Comparison of ENCODE assay signal across 1 cellular context in the genomic region with DNA sequence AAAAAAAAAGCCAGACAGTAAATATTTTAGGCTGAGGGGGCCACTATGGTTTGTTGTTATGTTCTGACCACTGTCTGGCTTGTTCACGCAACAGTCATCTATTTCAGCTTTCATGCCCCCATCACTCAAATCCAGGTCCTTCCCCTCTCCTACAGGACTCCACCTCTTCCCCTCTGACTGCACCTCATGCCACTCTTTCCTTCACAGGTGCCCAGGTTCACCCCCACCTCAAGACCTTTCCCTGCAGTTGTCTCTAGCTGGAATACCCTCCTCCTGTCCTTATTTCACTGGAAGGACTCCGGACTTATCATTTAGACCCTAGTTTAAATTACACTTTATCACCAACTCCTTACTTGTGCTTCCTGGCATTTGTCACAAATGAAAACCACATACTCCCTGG.
TF ChIP-seq lines count a peak whose summit lies in the region.

No MANE protein-coding gene starts in this region.

TF ChIP-seq in K562, 482 proteins besides CTCF, POLR2A, EP300 and RAD21:
- TF ChIP-seq, protein P1, sequence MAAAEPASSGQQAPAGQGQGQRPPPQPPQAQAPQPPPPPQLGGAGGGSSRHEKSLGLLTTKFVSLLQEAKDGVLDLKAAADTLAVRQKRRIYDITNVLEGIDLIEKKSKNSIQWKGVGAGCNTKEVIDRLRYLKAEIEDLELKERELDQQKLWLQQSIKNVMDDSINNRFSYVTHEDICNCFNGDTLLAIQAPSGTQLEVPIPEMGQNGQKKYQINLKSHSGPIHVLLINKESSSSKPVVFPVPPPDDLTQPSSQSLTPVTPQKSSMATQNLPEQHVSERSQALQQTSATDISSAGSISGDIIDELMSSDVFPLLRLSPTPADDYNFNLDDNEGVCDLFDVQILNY (CRISPR knock-in tag; IDR thresholded peaks at IDR 0.05), result no peak
- TF ChIP-seq, protein P2, sequence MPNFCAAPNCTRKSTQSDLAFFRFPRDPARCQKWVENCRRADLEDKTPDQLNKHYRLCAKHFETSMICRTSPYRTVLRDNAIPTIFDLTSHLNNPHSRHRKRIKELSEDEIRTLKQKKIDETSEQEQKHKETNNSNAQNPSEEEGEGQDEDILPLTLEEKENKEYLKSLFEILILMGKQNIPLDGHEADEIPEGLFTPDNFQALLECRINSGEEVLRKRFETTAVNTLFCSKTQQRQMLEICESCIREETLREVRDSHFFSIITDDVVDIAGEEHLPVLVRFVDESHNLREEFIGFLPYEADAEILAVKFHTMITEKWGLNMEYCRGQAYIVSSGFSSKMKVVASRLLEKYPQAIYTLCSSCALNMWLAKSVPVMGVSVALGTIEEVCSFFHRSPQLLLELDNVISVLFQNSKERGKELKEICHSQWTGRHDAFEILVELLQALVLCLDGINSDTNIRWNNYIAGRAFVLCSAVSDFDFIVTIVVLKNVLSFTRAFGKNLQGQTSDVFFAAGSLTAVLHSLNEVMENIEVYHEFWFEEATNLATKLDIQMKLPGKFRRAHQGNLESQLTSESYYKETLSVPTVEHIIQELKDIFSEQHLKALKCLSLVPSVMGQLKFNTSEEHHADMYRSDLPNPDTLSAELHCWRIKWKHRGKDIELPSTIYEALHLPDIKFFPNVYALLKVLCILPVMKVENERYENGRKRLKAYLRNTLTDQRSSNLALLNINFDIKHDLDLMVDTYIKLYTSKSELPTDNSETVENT (CRISPR knock-in tag; IDR thresholded peaks at IDR 0.05), result no peak
- TF ChIP-seq ZNF436 (CRISPR knock-in tag; IDR thresholded peaks at IDR 0.05), result no peak
- peak; percentile 64 for TF ChIP-seq SUPT5H (IDR thresholded peaks at IDR 0.05)
- TF ChIP-seq KDM4B (IDR thresholded peaks at IDR 0.05; ENCODE audit: borderline replicate concordance in 2 of 2, low read depth in 1 of 2), result no peak
- TF ChIP-seq, protein P3, sequence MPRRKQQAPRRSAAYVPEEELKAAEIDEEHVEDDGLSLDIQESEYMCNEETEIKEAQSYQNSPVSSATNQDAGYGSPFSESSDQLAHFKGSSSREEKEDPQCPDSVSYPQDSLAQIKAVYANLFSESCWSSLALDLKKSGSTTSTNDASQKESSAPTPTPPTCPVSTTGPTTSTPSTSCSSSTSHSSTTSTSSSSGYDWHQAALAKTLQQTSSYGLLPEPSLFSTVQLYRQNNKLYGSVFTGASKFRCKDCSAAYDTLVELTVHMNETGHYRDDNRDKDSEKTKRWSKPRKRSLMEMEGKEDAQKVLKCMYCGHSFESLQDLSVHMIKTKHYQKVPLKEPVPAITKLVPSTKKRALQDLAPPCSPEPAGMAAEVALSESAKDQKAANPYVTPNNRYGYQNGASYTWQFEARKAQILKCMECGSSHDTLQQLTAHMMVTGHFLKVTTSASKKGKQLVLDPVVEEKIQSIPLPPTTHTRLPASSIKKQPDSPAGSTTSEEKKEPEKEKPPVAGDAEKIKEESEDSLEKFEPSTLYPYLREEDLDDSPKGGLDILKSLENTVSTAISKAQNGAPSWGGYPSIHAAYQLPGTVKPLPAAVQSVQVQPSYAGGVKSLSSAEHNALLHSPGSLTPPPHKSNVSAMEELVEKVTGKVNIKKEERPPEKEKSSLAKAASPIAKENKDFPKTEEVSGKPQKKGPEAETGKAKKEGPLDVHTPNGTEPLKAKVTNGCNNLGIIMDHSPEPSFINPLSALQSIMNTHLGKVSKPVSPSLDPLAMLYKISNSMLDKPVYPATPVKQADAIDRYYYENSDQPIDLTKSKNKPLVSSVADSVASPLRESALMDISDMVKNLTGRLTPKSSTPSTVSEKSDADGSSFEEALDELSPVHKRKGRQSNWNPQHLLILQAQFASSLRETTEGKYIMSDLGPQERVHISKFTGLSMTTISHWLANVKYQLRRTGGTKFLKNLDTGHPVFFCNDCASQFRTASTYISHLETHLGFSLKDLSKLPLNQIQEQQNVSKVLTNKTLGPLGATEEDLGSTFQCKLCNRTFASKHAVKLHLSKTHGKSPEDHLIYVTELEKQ (CRISPR knock-in tag; IDR thresholded peaks at IDR 0.05), result no peak
- no peak for TF ChIP-seq KHSRP (IDR thresholded peaks at IDR 0.05)
- no peak for TF ChIP-seq ELF1 (tag; IDR thresholded peaks at IDR 0.05)
- TF ChIP-seq, protein P4, sequence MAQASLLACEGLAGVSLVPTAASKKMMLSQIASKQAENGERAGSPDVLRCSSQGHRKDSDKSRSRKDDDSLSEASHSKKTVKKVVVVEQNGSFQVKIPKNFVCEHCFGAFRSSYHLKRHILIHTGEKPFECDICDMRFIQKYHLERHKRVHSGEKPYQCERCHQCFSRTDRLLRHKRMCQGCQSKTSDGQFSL (CRISPR knock-in tag; IDR thresholded peaks at IDR 0.05), result peak; percentile 38; the same call in 1 of the 2 replicates
- TF ChIP-seq, protein P4 (tag; IDR thresholded peaks at IDR 0.05), result no peak
